14 cellular contexts compared by ENCODE assay signal in genomic region chr11:71406681-71407080, GRCh38. TPM values are rescaled to one million over a fixed set of nuclear protein-coding genes. Genes with fewer than 3 reads are reported as not detected.
A peak's percentile ranks its signal among the peaks of the same experiment; 100 is the strongest.
DNase-seq lines count a peak whose midpoint lies in the region; ATAC-seq lines count a peak whose summit lies in the region.
"Had no signal": no experiment of that assay in that cellular context is flagged by ENCODE, and none has a peak within 500 bp of the region (broad histone marks: within the 10 kb centered on the region; RNA-seq: fewer than 3 reads in every experiment).

No MANE protein-coding gene starts in this region.

- DNase-seq in DMS153 (lab: John Stamatoyannopoulos, UW) (peak; percentile 38), DMS153 treated with DMSO at 0.1 percent for 48 hours (lab: John Stamatoyannopoulos, UW; ENCODE audit: unreplicated experiment) (no peak), NCI-H345 treated with DMSO at 0.1 percent for 48 hours (lab: John Stamatoyannopoulos, UW; ENCODE audit: unreplicated experiment) (peak; percentile 64), RPMI8226 (peak; percentile 96), DMS79 (lab: John Stamatoyannopoulos, UW) (no peak)
- DNase-seq in Jurkat, Clone E6-1 (ENCODE audit: low read depth, low spot score): peak; percentile 65
- DNase-seq: DMS79 treated with DMSO at 0.1 percent for 48 hours, HCEC 1CT, MG63, NCI-H1694, T-helper 9 cell had no signal

- ATAC-seq in GM18502 (IDR thresholded peaks at IDR 0.05; ENCODE audit: poor library complexity, unreplicated experiment) (no peak), GM18868 (IDR thresholded peaks at IDR 0.05; ENCODE audit: unreplicated experiment) (no peak)

- H3K4me3 ChIP-seq in Jurkat, Clone E6-1 (ENCODE audit: low read length): no peak overlapping the region
- H3K4me3 ChIP-seq: BLaER1, MG63 had no signal

RNA-seq across cellular contexts. Expression of gene DHCR7, which starts 41.5 kb away (rescaled TPM):
- 84.4 TPM for polyA plus RNA-seq in Jurkat, Clone E6-1 (2012; ENCODE audit: insufficient read depth, insufficient read length)

RNA-seq across cellular contexts. Expression of gene NADSYN1, which starts 46.3 kb away (rescaled TPM):
- 47.8 TPM for polyA plus RNA-seq in Jurkat, Clone E6-1 (2012; ENCODE audit: insufficient read depth, insufficient read length)

Comparison
In these comparisons a context has a peak if more than half of its experiments do, and no peak if none do; other contexts are left out.
1. DNase-seq: peak in DMS153 (single experiment), Jurkat, Clone E6-1 (single experiment), NCI-H345 treated with DMSO at 0.1 percent for 48 hours (single experiment) and RPMI8226 (single experiment); none in DMS153 treated with DMSO at 0.1 percent for 48 hours (single experiment) and DMS79 (single experiment).